Comparison of ENCODE assay signal across 27 cellular contexts in the genomic region with DNA sequence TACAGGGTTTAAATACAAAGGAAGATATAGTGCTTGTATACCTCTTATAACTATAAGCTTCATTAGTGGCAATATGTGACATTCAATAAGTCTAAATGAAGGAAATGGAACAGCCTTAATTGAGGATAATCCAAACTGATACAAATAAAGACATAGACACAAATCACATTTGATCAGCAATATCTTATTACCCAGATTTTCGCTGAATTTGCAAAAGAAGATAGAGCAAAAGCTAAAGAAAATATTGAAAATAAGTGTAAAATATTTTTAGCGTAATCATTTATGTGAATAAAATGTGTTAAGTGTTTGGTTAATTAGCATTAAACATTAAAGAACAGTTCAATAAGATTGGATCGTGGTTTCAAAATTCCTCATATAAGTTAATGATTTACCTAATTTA. TPM values are rescaled to one million over a fixed set of nuclear protein-coding genes. Genes with fewer than 3 reads are reported as not detected.
"Had no signal": no experiment of that assay in that cellular context is flagged by ENCODE, and none has a peak within 500 bp of the region (broad histone marks: within the 10 kb centered on the region; RNA-seq: fewer than 3 reads in every experiment).

No MANE protein-coding gene starts in this region.

- H3K4me2 ChIP-seq: neural progenitor cell had no signal

- H3K4me3 ChIP-seq: neural progenitor cell, ovary, psoas muscle, skin epidermis, suprapubic skin, testis, tibial artery, transverse colon, upper lobe of right lung, uterus had no signal

- H3K9me3 ChIP-seq: ovary, psoas muscle, suprapubic skin, testis, transverse colon, uterus had no signal

- H3K27ac ChIP-seq: neural progenitor cell, ovary, parathyroid adenoma, psoas muscle, skin epidermis, suprapubic skin, testis, tibial artery, transverse colon, upper lobe of right lung, uterus had no signal

- H3K27me3 ChIP-seq: neural progenitor cell, ovary, suprapubic skin, testis, tibial artery, transverse colon, upper lobe of right lung, uterus had no signal

- H3K9ac ChIP-seq: neural progenitor cell, parathyroid adenoma had no signal

- H3K36me3 ChIP-seq: neural progenitor cell, ovary, suprapubic skin, tibial artery, transverse colon, upper lobe of right lung, uterus had no signal

- H3K4me1 ChIP-seq: neural progenitor cell, parathyroid adenoma, psoas muscle, suprapubic skin, testis, tibial artery, upper lobe of right lung, uterus had no signal

- DNase-seq: naive thymus-derived CD4-positive, alpha-beta T cell; natural killer cell; occipital lobe; ovary; posterior cingulate gyrus; psoas muscle; right cardiac atrium; stimulated activated CD4-positive, alpha-beta T cell treated with anti-CD3 and anti-CD28 coated beads, Interleukin-15, amount 100 ng/mL, for 24 hours; stimulated activated CD4-positive, alpha-beta T cell treated with anti-CD3 and anti-CD28 coated beads, Interleukin-2, amount 100 ng/mL, for 24 hours; stimulated activated CD4-positive, alpha-beta T cell treated with anti-CD3 and anti-CD28 coated beads, Interleukin-2, amount 100 ng/mL, for 48 hours; stimulated activated CD4-positive, alpha-beta T cell treated with anti-CD3 and anti-CD28 coated beads, Interleukin-4, amount 100 ng/mL, for 4 hours; stimulated activated CD8-positive, alpha-beta memory T cell treated with anti-CD3 and anti-CD28 coated beads, Interleukin-4, amount 100 ng/mL, for 48 hours; stimulated activated naive CD4-positive, alpha-beta T cell; stimulated activated naive CD8-positive, alpha-beta T cell treated with anti-CD3 and anti-CD28 coated beads, Interleukin-15, amount 100 ng/mL, for 72 hours; stimulated activated naive CD8-positive, alpha-beta T cell treated with anti-CD3 and anti-CD28 coated beads, Interleukin-15, Interleukin-2, amounts not matched to agents 100 U/mL and 50 U/mL, for 24 hours; substantia nigra; testis; tibial artery; transverse colon; upper lobe of right lung; uterus had no signal

- ATAC-seq: naive thymus-derived CD4-positive, alpha-beta T cell; natural killer cell; psoas muscle; right cardiac atrium; sciatic nerve; stimulated activated memory B cell treated with anti-CD40 and anti-IgM and Interleukin-4, amounts not matched to agents 10 μg/mL and 1 μg/mL and 100 μg/mL, for 72 hours; stimulated activated naive CD8-positive, alpha-beta T cell treated with anti-CD3 and anti-CD28 coated beads, Interleukin-15, amount 100 ng/mL, for 72 hours; stimulated activated naive CD8-positive, alpha-beta T cell treated with anti-CD3 and anti-CD28 coated beads, Interleukin-15, Interleukin-2, amounts not matched to agents 100 U/mL and 50 U/mL, for 24 hours; upper lobe of right lung had no signal

- H2AFZ ChIP-seq: neural progenitor cell, parathyroid adenoma had no signal

RNA-seq across cellular contexts. Expression of a gene that starts 51.2 kb away (rescaled TPM):
- total RNA-seq: natural killer cell, psoas muscle had no signal
